In genomic region chr2:37000273-37000780, GRCh38 we compare ENCODE assay signal across 20 cellular contexts. TPM values are rescaled to one million over a fixed set of nuclear protein-coding genes. Genes with fewer than 3 reads are reported as not detected.
DNase-seq lines count a peak whose midpoint lies in the region; ATAC-seq and TF ChIP-seq lines count a peak whose summit lies in the region.
"Had no signal": no experiment of that assay in that cellular context is flagged by ENCODE, and none has a peak within 500 bp of the region (broad histone marks: within the 10 kb centered on the region; RNA-seq: fewer than 3 reads in every experiment).

No MANE protein-coding gene starts in this region.

- H3K27ac ChIP-seq in GM23248, result no peak overlapping the region
- H3K27ac ChIP-seq in RWPE1, result no peak overlapping the region
- H3K27ac ChIP-seq in mucosa of rectum (ENCODE audit: low read depth in 2 of 2, low read length in 2 of 2), result peak overlapping the region; percentile 10 to 39
- H3K27ac ChIP-seq: neutrophil, suprapubic skin, vagina had no signal

- no peak for TF ChIP-seq CTCF in RWPE1 (conservative IDR thresholded peaks at IDR 0.05; ENCODE audit: low read depth)
- TF ChIP-seq CTCF in epithelial cell of esophagus (IDR thresholded peaks at IDR 0.05; ENCODE audit: insufficient read depth, low read depth, low read length, missing control alignments), result no peak

- H3K36me3 ChIP-seq in GM23248 (ENCODE audit: low read depth) (peaks cover 47% of the 10 kb centered on the region), mucosa of rectum (ENCODE audit: control insufficient read depth in 2 of 2, insufficient read depth in 2 of 2, low read length in 2 of 2) (peaks cover 20 to 41% of the 10 kb centered on the region in 2 donors)

- peaks cover 4% of the 10 kb centered on the region; the same call in 1 of the 2 replicates for H3F3A ChIP-seq in GM23248 (ENCODE audit: insufficient read depth)

- DNase-seq in GM23248 (peak; percentile 3), RWPE1 (ENCODE audit: low spot score) (peak; percentile 22), epithelial cell of esophagus (ENCODE audit: low read depth) (peak; percentile 52)
- no peak for DNase-seq in activated CD4-positive, alpha-beta T cell treated with anti-CD3 and anti-CD28 coated beads, Interleukin-2, amount 50 U/mL, for 4 hours
- no peak for DNase-seq in activated T-cell treated with anti-CD3 and anti-CD28 coated beads, Interleukin-2, amount 50 U/mL, for 72 hours
- DNase-seq in activated naive CD4-positive, alpha-beta T cell treated with anti-CD3 and anti-CD28 coated beads, Interleukin-2, amount 10 ng/mL, durations not matched to agents 7 days and 5 days, result no peak
- DNase-seq: activated CD4-positive, alpha-beta T cell treated with anti-CD3 and anti-CD28 coated beads, Interleukin-2, amount 10 ng/mL, durations not matched to agents 7 days and 5 days; CD4-positive, CD25-positive, alpha-beta regulatory T cell; DMS79; foreskin fibroblast; Karpas-422; NCI-H1105 treated with DMSO at 0.1 percent for 48 hours; NCI-H524; retina; SHP77 treated with DMSO at 0.1 percent for 48 hours had no signal

- in situ Hi-C loops in GM23248 (cut with MboI), result no loop called here

- no peaks in the 10 kb centered on the region for H3K79me2 ChIP-seq in GM23248 (ENCODE audit: insufficient read depth)

- no peak overlapping the region for H3K9ac ChIP-seq in GM23248
- H3K9ac ChIP-seq in mucosa of rectum (ENCODE audit: low read depth in 1 of 2, low read length in 2 of 2), result no peak overlapping the region

- H3K27me3 ChIP-seq in GM23248 (replicated peaks; ENCODE audit: insufficient read depth) (no peaks in the 10 kb centered on the region), mucosa of rectum (ENCODE audit: control insufficient read depth in 2 of 2, insufficient read depth in 2 of 2, low read length in 2 of 2) (no peaks in the 10 kb centered on the region)
- H3K27me3 ChIP-seq: neutrophil, suprapubic skin, vagina had no signal

- no peaks in the 10 kb centered on the region for H3K9me3 Mint-ChIP-seq in activated T-cell treated with anti-CD3 and anti-CD28 coated beads, Interleukin-2, amount 50 U/mL, for 72 hours
- no peaks in the 10 kb centered on the region for H3K9me3 Mint-ChIP-seq in activated naive CD4-positive, alpha-beta T cell treated with anti-CD3 and anti-CD28 coated beads, Interleukin-2, amount 10 ng/mL, durations not matched to agents 7 days and 5 days
- H3K9me3 Mint-ChIP-seq: activated CD4-positive, alpha-beta T cell treated with anti-CD3 and anti-CD28 coated beads, Interleukin-2, amount 10 ng/mL, durations not matched to agents 7 days and 5 days; CD4-positive, CD25-positive, alpha-beta regulatory T cell had no signal

- H3K27me3 Mint-ChIP-seq in activated T-cell treated with anti-CD3 and anti-CD28 coated beads, Interleukin-2, amount 50 U/mL, for 72 hours (ENCODE audit: low read depth), result no peaks in the 10 kb centered on the region
- no peaks in the 10 kb centered on the region for H3K27me3 Mint-ChIP-seq in activated naive CD4-positive, alpha-beta T cell treated with anti-CD3 and anti-CD28 coated beads, Interleukin-2, amount 10 ng/mL, durations not matched to agents 7 days and 5 days
- H3K27me3 Mint-ChIP-seq: activated CD4-positive, alpha-beta T cell treated with anti-CD3 and anti-CD28 coated beads, Interleukin-2, amount 10 ng/mL, durations not matched to agents 7 days and 5 days; CD4-positive, CD25-positive, alpha-beta regulatory T cell had no signal

- no peak overlapping the region for H3K4me2 ChIP-seq in GM23248 (ENCODE audit: unreplicated experiment)

- POLR2A ChIA-PET in RWPE1 (lab: Yijun Ruan, JAX; ENCODE audit: low non-redundant PET), result no interaction called here

- H3K4me3 Mint-ChIP-seq in activated T-cell treated with anti-CD3 and anti-CD28 coated beads, Interleukin-2, amount 50 U/mL, for 72 hours, result no peak overlapping the region
- no peak overlapping the region for H3K4me3 Mint-ChIP-seq in activated naive CD4-positive, alpha-beta T cell treated with anti-CD3 and anti-CD28 coated beads, Interleukin-2, amount 10 ng/mL, durations not matched to agents 7 days and 5 days
- H3K4me3 Mint-ChIP-seq: activated CD4-positive, alpha-beta T cell treated with anti-CD3 and anti-CD28 coated beads, Interleukin-2, amount 10 ng/mL, durations not matched to agents 7 days and 5 days; CD4-positive, CD25-positive, alpha-beta regulatory T cell had no signal

- CTCF ChIA-PET in RWPE1 (lab: Yijun Ruan, JAX), result no interaction called here
- CTCF ChIA-PET in activated naive CD4-positive, alpha-beta T cell treated with anti-CD3 and anti-CD28 coated beads, Interleukin-2, amount 10 ng/mL, durations not matched to agents 7 days and 5 days (lab: Charles Lee), result interaction anchor here (2.5 kb wide), 1 partner anchor 215 kb away, joined by 6 read pairs; no protein-coding TSS in a partner anchor

- H3K27ac Mint-ChIP-seq in activated T-cell treated with anti-CD3 and anti-CD28 coated beads, Interleukin-2, amount 50 U/mL, for 72 hours, result no peak overlapping the region
- H3K27ac Mint-ChIP-seq in activated naive CD4-positive, alpha-beta T cell treated with anti-CD3 and anti-CD28 coated beads, Interleukin-2, amount 10 ng/mL, durations not matched to agents 7 days and 5 days, result no peak overlapping the region
- H3K27ac Mint-ChIP-seq: activated CD4-positive, alpha-beta T cell treated with anti-CD3 and anti-CD28 coated beads, Interleukin-2, amount 10 ng/mL, durations not matched to agents 7 days and 5 days; CD4-positive, CD25-positive, alpha-beta regulatory T cell had no signal

- H4K20me1 ChIP-seq in GM23248 (ENCODE audit: insufficient read depth), result no peaks in the 10 kb centered on the region

- H2AFZ ChIP-seq in GM23248, result no peak overlapping the region

- no peak for ATAC-seq in activated T-cell treated with anti-CD3 and anti-CD28 coated beads, Interleukin-2, amount 50 U/mL, for 72 hours (replicated peaks in 1 of 2)
- ATAC-seq in GM18873 (IDR thresholded peaks at IDR 0.05; ENCODE audit: low FRiP score, unreplicated experiment), result no peak

- no peaks in the 10 kb centered on the region for H3K9me3 ChIP-seq in GM23248 (ENCODE audit: low read depth)
- H3K9me3 ChIP-seq in mucosa of rectum (ENCODE audit: control insufficient read depth in 2 of 2, low read length in 2 of 2), result no peaks in the 10 kb centered on the region
- H3K9me3 ChIP-seq: neutrophil, suprapubic skin, vagina had no signal

- H3K9me2 ChIP-seq in GM23248 (ENCODE audit: insufficient read depth), result no peaks in the 10 kb centered on the region

- H3K4me1 ChIP-seq in GM23248 (ENCODE audit: insufficient read depth) (no peaks in the 10 kb centered on the region), mucosa of rectum (ENCODE audit: control insufficient read depth in 2 of 2, insufficient read depth in 2 of 2, low read length in 2 of 2) (peaks cover 9 to 14% of the 10 kb centered on the region in 2 donors)
- H3K4me1 ChIP-seq: suprapubic skin, vagina had no signal

- H3K4me3 ChIP-seq in GM23248 (no peak overlapping the region), epithelial cell of esophagus (ENCODE audit: low read length) (no peak overlapping the region), mucosa of rectum (ENCODE audit: low read length in 2 of 2) (no peak overlapping the region)
- H3K4me3 ChIP-seq: suprapubic skin, vagina had no signal

- H3K4me1 Mint-ChIP-seq in activated T-cell treated with anti-CD3 and anti-CD28 coated beads, Interleukin-2, amount 50 U/mL, for 72 hours (ENCODE audit: low read depth), result peaks cover 13% of the 10 kb centered on the region
- H3K4me1 Mint-ChIP-seq in activated naive CD4-positive, alpha-beta T cell treated with anti-CD3 and anti-CD28 coated beads, Interleukin-2, amount 10 ng/mL, durations not matched to agents 7 days and 5 days, result peaks cover 9% of the 10 kb centered on the region

- peaks cover 1 to 15% of the 10 kb centered on the region in 2 donors for H3K36me3 Mint-ChIP-seq in activated T-cell treated with anti-CD3 and anti-CD28 coated beads, Interleukin-2, amount 50 U/mL, for 72 hours (ENCODE audit: insufficient read depth in 2 of 2)
- peaks cover 35% of the 10 kb centered on the region for H3K36me3 Mint-ChIP-seq in activated naive CD4-positive, alpha-beta T cell treated with anti-CD3 and anti-CD28 coated beads, Interleukin-2, amount 10 ng/mL, durations not matched to agents 7 days and 5 days

- WGBS in GM23248 (ENCODE audit: low coverage in 1 of 2, low lambda C conversion rate in 2 of 2, missing lambda C conversion rate in 2 of 2), 2 experiments, result 87 to 88% methylated on average over 7 of the region's 7 CpGs

RNA-seq across cellular contexts. Expression of gene STRN, which starts 34.0 kb away (rescaled TPM):
- 12.1 and 12.8 TPM in 2 replicates for total RNA-seq in GM23248 (2014; rRNA removed; shearing (Covaris generic))
- 5.8 and 6.5 TPM in 2 replicates for polyA plus RNA-seq in GM23248 (2016; fragmentation: Nextera tagmentation; extraction: Ambion mirVana)
- total RNA-seq in activated T-cell treated with anti-CD3 and anti-CD28 coated beads, Interleukin-2, amount 50 U/mL, for 72 hours, result 10 to 100 TPM; 34.1 to 41.7 TPM

Comparison
In these comparisons a context has a peak if more than half of its experiments do, and no peak if none do; other contexts are left out.
1. DNase-seq: peak in GM23248 (single experiment), RWPE1 (single experiment) and epithelial cell of esophagus (single experiment); none in activated CD4-positive, alpha-beta T cell treated with anti-CD3 and anti-CD28 coated beads, Interleukin-2, amount 50 U/mL, for 4 hours (0 of 2), activated T-cell treated with anti-CD3 and anti-CD28 coated beads, Interleukin-2, amount 50 U/mL, for 72 hours (0 of 2) and activated naive CD4-positive, alpha-beta T cell treated with anti-CD3 and anti-CD28 coated beads, Interleukin-2, amount 10 ng/mL, durations not matched to agents 7 days and 5 days (single experiment).
2. H3K27ac ChIP-seq: peak in mucosa of rectum (2 of 2); none in GM23248 (single experiment) and RWPE1 (single experiment).